ENCODE assay signal across 11 cellular contexts in the genomic region with DNA sequence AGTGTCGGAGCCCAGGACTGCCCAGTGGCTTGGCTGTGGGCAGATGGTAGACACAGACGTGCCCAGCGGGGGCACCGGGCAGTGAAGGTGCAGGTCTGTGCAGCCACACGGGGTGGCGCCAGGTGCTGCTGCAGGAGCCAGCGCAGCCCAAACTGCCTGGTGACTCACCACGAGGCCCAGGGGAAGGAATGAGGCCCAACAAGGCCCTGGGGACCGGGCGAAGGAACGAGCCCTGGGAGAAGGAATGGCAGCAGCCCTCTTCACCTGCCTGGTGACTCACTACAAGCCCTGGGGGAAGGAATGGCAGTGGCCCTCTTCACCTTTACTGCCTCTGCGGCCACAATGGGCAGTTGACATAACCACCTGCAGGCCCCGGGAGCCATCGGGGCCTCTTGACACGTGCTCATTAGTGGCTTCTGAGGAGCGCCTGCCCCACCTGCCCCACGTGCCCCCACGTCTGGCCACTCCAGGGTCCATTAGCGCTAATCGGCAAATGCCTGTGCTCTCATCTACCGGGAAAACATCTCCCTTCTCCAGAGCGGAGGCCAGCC. TPM values are rescaled to one million over a fixed set of nuclear protein-coding genes. Genes with fewer than 3 reads are reported as not detected.
DNase-seq lines count a peak whose midpoint lies in the region; TF ChIP-seq lines count a peak whose summit lies in the region.
"Had no signal": no experiment of that assay in that cellular context is flagged by ENCODE, and none has a peak within 500 bp of the region (broad histone marks: within the 10 kb centered on the region; RNA-seq: fewer than 3 reads in every experiment).

No MANE protein-coding gene starts in this region.

- no peak overlapping the region for H3K4me3 ChIP-seq in smooth muscle cell
- H3K4me3 ChIP-seq: Peyer's patch, right lobe of liver, uterus had no signal

- peak; percentile 12 for TF ChIP-seq CTCF in smooth muscle cell (IDR thresholded peaks at IDR 0.05; ENCODE audit: borderline replicate concordance, insufficient read depth, poor library complexity, severe bottlenecking)

- no peak overlapping the region for H3K27ac ChIP-seq in smooth muscle cell (ENCODE audit: low read depth)
- H3K27ac ChIP-seq: Peyer's patch, right lobe of liver, uterus had no signal

- intact Hi-C loops in activated CD4-positive, alpha-beta T cell treated with anti-CD3 and anti-CD28 coated beads, Interleukin-2, amount 10 ng/mL, durations not matched to agents 24 days and 14 days (cut with micrococcal nuclease), result no loop called here

- DNase-seq in NCI-H146 (lab: John Stamatoyannopoulos, UW), result peak; percentile 59
- no peak for DNase-seq in NCI-H146 treated with DMSO at 0.1 percent for 48 hours (lab: John Stamatoyannopoulos, UW; ENCODE audit: unreplicated experiment)
- peak; percentile 64 to 79 for DNase-seq in T47D (ENCODE audit: low read depth in 1 of 2, low spot score in 1 of 2)
- no peak for DNase-seq in smooth muscle cell (lab: John Stamatoyannopoulos, UW; ENCODE audit: unreplicated experiment)
- no peak for DNase-seq in stimulated activated CD4-positive, alpha-beta T cell treated with anti-CD3 and anti-CD28 coated beads, Interleukin-4, amount 100 ng/mL, for 24 hours
- DNase-seq in activated CD4-positive, alpha-beta T cell treated with anti-CD3 and anti-CD28 coated beads, Interleukin-2, amount 10 ng/mL, durations not matched to agents 24 days and 14 days, result no peak
- DNase-seq: aorta; effector memory CD4-positive, alpha-beta T cell; Peyer's patch; right lobe of liver; uterus had no signal

- no peaks in the 10 kb centered on the region for H3K27me3 Mint-ChIP-seq in activated CD4-positive, alpha-beta T cell treated with anti-CD3 and anti-CD28 coated beads, Interleukin-2, amount 10 ng/mL, durations not matched to agents 24 days and 14 days

- H4K20me1 ChIP-seq in smooth muscle cell (ENCODE audit: low read depth), result peaks cover 75% of the 10 kb centered on the region

- in situ Hi-C loops in T47D (cut with HindIII; ENCODE audit: low pct_unique_long_range_greater_than_20kb, low sequenced_read_pairs), result no loop called here

- no peaks in the 10 kb centered on the region for H3K4me1 Mint-ChIP-seq in activated CD4-positive, alpha-beta T cell treated with anti-CD3 and anti-CD28 coated beads, Interleukin-2, amount 10 ng/mL, durations not matched to agents 24 days and 14 days

- no peaks in the 10 kb centered on the region for H3K9me3 ChIP-seq in smooth muscle cell (replicated peaks; ENCODE audit: low read depth)
- H3K9me3 ChIP-seq: Peyer's patch, right lobe of liver, uterus had no signal

- H3K4me1 ChIP-seq in smooth muscle cell (ENCODE audit: low read depth), result no peaks in the 10 kb centered on the region
- H3K4me1 ChIP-seq: Peyer's patch, right lobe of liver, uterus had no signal

- H3K36me3 ChIP-seq in smooth muscle cell (ENCODE audit: low read depth), result no peaks in the 10 kb centered on the region
- H3K36me3 ChIP-seq: uterus had no signal

- no peak overlapping the region for H2AFZ ChIP-seq in smooth muscle cell (ENCODE audit: low read depth)

- H3K27me3 ChIP-seq in smooth muscle cell (ENCODE audit: low read depth), result no peaks in the 10 kb centered on the region
- H3K27me3 ChIP-seq: Peyer's patch, right lobe of liver, uterus had no signal

- H3K79me2 ChIP-seq in smooth muscle cell (ENCODE audit: low read depth), result no peaks in the 10 kb centered on the region

- no peak overlapping the region for H3K4me2 ChIP-seq in smooth muscle cell

- no peaks in the 10 kb centered on the region for H3K9me3 Mint-ChIP-seq in activated CD4-positive, alpha-beta T cell treated with anti-CD3 and anti-CD28 coated beads, Interleukin-2, amount 10 ng/mL, durations not matched to agents 24 days and 14 days

- peaks cover 28% of the 10 kb centered on the region for H3K36me3 Mint-ChIP-seq in activated CD4-positive, alpha-beta T cell treated with anti-CD3 and anti-CD28 coated beads, Interleukin-2, amount 10 ng/mL, durations not matched to agents 24 days and 14 days (ENCODE audit: low read depth)

- H3F3A ChIP-seq in smooth muscle cell (ENCODE audit: low read depth), result no peaks in the 10 kb centered on the region

- H3K9ac ChIP-seq in smooth muscle cell (ENCODE audit: low read depth), result no peak overlapping the region

- H3K4me3 Mint-ChIP-seq in activated CD4-positive, alpha-beta T cell treated with anti-CD3 and anti-CD28 coated beads, Interleukin-2, amount 10 ng/mL, durations not matched to agents 24 days and 14 days, result no peak overlapping the region

- WGBS in smooth muscle cell (ENCODE audit: low lambda C conversion rate), result 59% methylated on average over 15 of the region's 22 CpGs

- no peak overlapping the region for H3K27ac Mint-ChIP-seq in activated CD4-positive, alpha-beta T cell treated with anti-CD3 and anti-CD28 coated beads, Interleukin-2, amount 10 ng/mL, durations not matched to agents 24 days and 14 days

RNA-seq across cellular contexts. Expression of gene MED16, which starts 9.3 kb away (rescaled TPM):
- 19.0 and 25.2 TPM in 2 replicates for total RNA-seq in smooth muscle cell
- polyA plus RNA-seq in smooth muscle cell, result 86.8 and 87.1 TPM in 2 replicates
- total RNA-seq in activated CD4-positive, alpha-beta T cell treated with anti-CD3 and anti-CD28 coated beads, Interleukin-2, amount 10 ng/mL, durations not matched to agents 24 days and 14 days, result 58.1 and 61.1 TPM in 2 replicates

RNA-seq across cellular contexts. Expression of gene RNU6-9, which starts 9.5 kb away (rescaled TPM):
- total RNA-seq in smooth muscle cell, result not detected in 2 replicates
- polyA plus RNA-seq in smooth muscle cell, result not detected in 2 replicates
- total RNA-seq in activated CD4-positive, alpha-beta T cell treated with anti-CD3 and anti-CD28 coated beads, Interleukin-2, amount 10 ng/mL, durations not matched to agents 24 days and 14 days, result not detected in 2 replicates
- total RNA-seq: aorta, Peyer's patch, right lobe of liver, uterus had no signal
- polyA plus RNA-seq: aorta had no signal

RNA-seq across cellular contexts. Expression of gene CFD, which starts 24.3 kb away (rescaled TPM):
- total RNA-seq in smooth muscle cell, result not detected in 2 replicates
- polyA plus RNA-seq in smooth muscle cell, result 0.34 and 1.9 TPM in 2 replicates
- total RNA-seq in activated CD4-positive, alpha-beta T cell treated with anti-CD3 and anti-CD28 coated beads, Interleukin-2, amount 10 ng/mL, durations not matched to agents 24 days and 14 days, result 1.4 and 2.5 TPM in 2 replicates

RNA-seq across cellular contexts. Expression of gene R3HDM4, which starts 29.3 kb away (rescaled TPM):
- 25.9 and 42.3 TPM in 2 replicates for total RNA-seq in smooth muscle cell
- 69.4 and 70.5 TPM in 2 replicates for polyA plus RNA-seq in smooth muscle cell
- total RNA-seq in activated CD4-positive, alpha-beta T cell treated with anti-CD3 and anti-CD28 coated beads, Interleukin-2, amount 10 ng/mL, durations not matched to agents 24 days and 14 days, result 86.8 and 91.5 TPM in 2 replicates

RNA-seq across cellular contexts. Expression of gene ELANE, which starts 31.6 kb away (rescaled TPM):
- not detected in 2 replicates for total RNA-seq in smooth muscle cell
- polyA plus RNA-seq in smooth muscle cell, result not detected in 2 replicates
- total RNA-seq in activated CD4-positive, alpha-beta T cell treated with anti-CD3 and anti-CD28 coated beads, Interleukin-2, amount 10 ng/mL, durations not matched to agents 24 days and 14 days, result not detected in 2 replicates
- total RNA-seq: Peyer's patch had no signal
- polyA plus RNA-seq: aorta had no signal

Comparison
In these comparisons a context has a peak if more than half of its experiments do, and no peak if none do; other contexts are left out.
1. DNase-seq: peak in NCI-H146 (single experiment) and T47D (2 of 2); none in NCI-H146 treated with DMSO at 0.1 percent for 48 hours (single experiment), smooth muscle cell (single experiment), stimulated activated CD4-positive, alpha-beta T cell treated with anti-CD3 and anti-CD28 coated beads, Interleukin-4, amount 100 ng/mL, for 24 hours (single experiment) and activated CD4-positive, alpha-beta T cell treated with anti-CD3 and anti-CD28 coated beads, Interleukin-2, amount 10 ng/mL, durations not matched to agents 24 days and 14 days (single experiment).